Comparison of ENCODE assay signal across 8 cellular contexts in genomic region chr1:223363057-223363855, GRCh38. TPM values are rescaled to one million over a fixed set of nuclear protein-coding genes. Genes with fewer than 3 reads are reported as not detected.
DNase-seq lines count a peak whose midpoint lies in the region; ATAC-seq and TF ChIP-seq lines count a peak whose summit lies in the region.

No MANE protein-coding gene starts in this region.

- peaks cover 30% of the 10 kb centered on the region for H3K27me3 Mint-ChIP-seq in activated T-cell treated with anti-CD3 and anti-CD28 coated beads, Interleukin-2, amount 50 U/mL, for 72 hours (ENCODE audit: low read depth)

- H3K4me3 Mint-ChIP-seq in activated T-cell treated with anti-CD3 and anti-CD28 coated beads, Interleukin-2, amount 50 U/mL, for 72 hours = peak overlapping the region; percentile 89 to 93

- POLR2A ChIA-PET in RWPE1 (lab: Yijun Ruan, JAX; ENCODE audit: low non-redundant PET) = no interaction called here

- H3K27ac Mint-ChIP-seq in activated T-cell treated with anti-CD3 and anti-CD28 coated beads, Interleukin-2, amount 50 U/mL, for 72 hours = no peak overlapping the region

- TF ChIP-seq CTCF in foreskin fibroblast (IDR thresholded peaks at IDR 0.05; ENCODE audit: low read depth, low read length) (no peak), omental fat pad (IDR thresholded peaks at IDR 0.05) (no peak), RWPE1 (conservative IDR thresholded peaks at IDR 0.05; ENCODE audit: low read depth) (no peak)

- CTCF ChIA-PET in RWPE1 (lab: Yijun Ruan, JAX) = interaction anchor here (0.6 to 2.5 kb wide), 3 partner anchors 120 to 230 kb away, joined by 3 to 14 read pairs (median 3); partner anchors contain the start of gene TLR5

- H3K36me3 Mint-ChIP-seq in activated T-cell treated with anti-CD3 and anti-CD28 coated beads, Interleukin-2, amount 50 U/mL, for 72 hours (ENCODE audit: insufficient read depth in 2 of 2) = no peaks in the 10 kb centered on the region

- H3K4me1 Mint-ChIP-seq in activated T-cell treated with anti-CD3 and anti-CD28 coated beads, Interleukin-2, amount 50 U/mL, for 72 hours (ENCODE audit: low read depth) = peaks cover 21% of the 10 kb centered on the region

- H3K4me3 ChIP-seq in foreskin fibroblast (ENCODE audit: low read depth in 1 of 2, low read length in 2 of 2) = peak overlapping the region; percentile 18 to 33

- ATAC-seq in activated T-cell treated with anti-CD3 and anti-CD28 coated beads, Interleukin-2, amount 50 U/mL, for 72 hours (replicated peaks in 1 of 2) = peak; percentile 33 to 40
- peak; percentile 49 for ATAC-seq in omental fat pad (ENCODE audit: low FRiP score)
- ATAC-seq in HG02981 (IDR thresholded peaks at IDR 0.05; ENCODE audit: unreplicated experiment) = no peak

- no peaks in the 10 kb centered on the region for H3K9me3 Mint-ChIP-seq in activated T-cell treated with anti-CD3 and anti-CD28 coated beads, Interleukin-2, amount 50 U/mL, for 72 hours

- H3K27ac ChIP-seq in RWPE1 = no peak overlapping the region

- DNase-seq in DMS 273 treated with DMSO at 0.1 percent for 48 hours (lab: John Stamatoyannopoulos, UW) (peak; percentile 29), NCI-H1694 (lab: John Stamatoyannopoulos, UW) (peak; percentile 54), foreskin fibroblast (peak in 1 of 2 donors; percentile 31), omental fat pad (ENCODE audit: low spot score) (no peak), NCI-H2029 (lab: John Stamatoyannopoulos, UW) (no peak), RWPE1 (ENCODE audit: low spot score) (no peak)
- peak; percentile 19 to 30 for DNase-seq in activated T-cell treated with anti-CD3 and anti-CD28 coated beads, Interleukin-2, amount 50 U/mL, for 72 hours

RNA-seq across cellular contexts. Expression of gene SUSD4, which starts 0.7 kb away (rescaled TPM):
- 1 to 10 TPM in 1 of 2 donors, under 1 TPM in 1; 0.58 to 1.1 TPM for total RNA-seq in activated T-cell treated with anti-CD3 and anti-CD28 coated beads, Interleukin-2, amount 50 U/mL, for 72 hours
- total RNA-seq in omental fat pad = 1 to 10 TPM in 2 of 4 donors, under 1 TPM in 2; 0.24 to 3.2 (median 0.90) TPM

RNA-seq across cellular contexts. Expression of gene CCDC185, which starts 30.0 kb away (rescaled TPM):
- total RNA-seq in activated T-cell treated with anti-CD3 and anti-CD28 coated beads, Interleukin-2, amount 50 U/mL, for 72 hours = not detected
- not detected for total RNA-seq in omental fat pad

Comparison
In these comparisons a context has a peak if more than half of its experiments do, and no peak if none do; other contexts are left out.
1. DNase-seq: peak in DMS 273 treated with DMSO at 0.1 percent for 48 hours (single experiment), NCI-H1694 (single experiment) and activated T-cell treated with anti-CD3 and anti-CD28 coated beads, Interleukin-2, amount 50 U/mL, for 72 hours (2 of 2); none in omental fat pad (single experiment), NCI-H2029 (single experiment) and RWPE1 (single experiment).